ENCODE assay signal across 19 cellular contexts in the genomic region with DNA sequence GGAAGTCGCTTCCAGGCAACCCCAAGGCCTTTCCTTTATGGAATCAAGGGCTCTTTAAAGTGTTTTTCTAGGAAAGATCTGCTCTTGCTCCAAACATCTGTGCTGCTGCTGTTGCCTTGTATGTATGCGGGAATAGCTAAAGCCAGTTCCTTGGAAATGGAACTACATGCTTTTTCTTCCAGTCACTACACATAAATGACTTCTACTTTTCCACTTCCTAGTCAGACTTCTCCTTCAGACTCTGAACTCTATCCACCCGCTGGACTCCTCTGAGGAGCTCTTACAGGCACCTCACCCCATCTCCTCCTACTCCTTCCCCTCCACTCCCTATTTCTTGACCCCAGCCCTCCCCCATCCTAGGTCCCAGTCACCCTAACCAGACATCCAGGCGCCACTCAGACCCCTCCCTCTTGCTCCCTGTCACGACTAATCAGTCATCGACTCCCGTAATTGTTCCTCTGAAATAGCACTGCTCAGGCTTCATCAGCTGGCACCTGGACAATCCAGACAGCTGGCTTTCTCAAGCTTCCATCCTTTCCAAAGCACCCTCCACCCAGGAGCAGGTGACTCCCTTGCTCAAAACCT. TPM values are rescaled to one million over a fixed set of nuclear protein-coding genes. Genes with fewer than 3 reads are reported as not detected.
DNase-seq lines count a peak whose midpoint lies in the region; ATAC-seq and TF ChIP-seq lines count a peak whose summit lies in the region.
"Had no signal": no experiment of that assay in that cellular context is flagged by ENCODE, and none has a peak within 500 bp of the region (broad histone marks: within the 10 kb centered on the region; RNA-seq: fewer than 3 reads in every experiment).

No MANE protein-coding gene starts in this region.

- intact Hi-C loops in vagina (cut with DNase I), result no loop called here

- H3K9ac ChIP-seq in endodermal cell (ENCODE audit: extremely low read depth, low read length, poor library complexity, severe bottlenecking), result no peak overlapping the region

- TF ChIP-seq CTCF in vagina (IDR thresholded peaks at IDR 0.05), result no peak
- TF ChIP-seq CTCF in endodermal cell (conservative IDR thresholded peaks at IDR 0.05), result no peak

- no peaks in the 10 kb centered on the region for H3K27me3 Mint-ChIP-seq in activated T-cell treated with anti-CD3 and anti-CD28 coated beads, Interleukin-2, amount 50 U/mL, for 24 hours
- H3K27me3 Mint-ChIP-seq in endodermal cell (ENCODE audit: insufficient read depth), result peaks cover 6% of the 10 kb centered on the region
- H3K27me3 Mint-ChIP-seq: activated B cell treated with CpG ODN at 0.5 μM for 24 hours; stimulated activated naive B cell treated with anti-CD40 and anti-IgM and Interleukin-4, amounts not matched to agents 10 μg/mL and 1 μg/mL and 100 μg/mL, for 72 hours had no signal

- H3K36me3 ChIP-seq in vagina, result no peaks in the 10 kb centered on the region
- no peaks in the 10 kb centered on the region for H3K36me3 ChIP-seq in endodermal cell (ENCODE audit: control insufficient read depth, insufficient read depth, low read length)
- H3K36me3 ChIP-seq: esophagus squamous epithelium had no signal

- no peaks in the 10 kb centered on the region for H3K4me1 Mint-ChIP-seq in activated T-cell treated with anti-CD3 and anti-CD28 coated beads, Interleukin-2, amount 50 U/mL, for 24 hours (ENCODE audit: low read depth)
- peaks cover 12% of the 10 kb centered on the region for H3K4me1 Mint-ChIP-seq in endodermal cell
- H3K4me1 Mint-ChIP-seq: activated B cell treated with CpG ODN at 0.5 μM for 24 hours; activated naive CD8-positive, alpha-beta T cell treated with anti-CD3 and anti-CD28 coated beads, Interleukin-2, amount 10 ng/mL, durations not matched to agents 7 days and 5 days had no signal

- H3K36me3 Mint-ChIP-seq in activated T-cell treated with anti-CD3 and anti-CD28 coated beads, Interleukin-2, amount 50 U/mL, for 24 hours (ENCODE audit: low read depth), result no peaks in the 10 kb centered on the region
- no peaks in the 10 kb centered on the region for H3K36me3 Mint-ChIP-seq in endodermal cell (ENCODE audit: low read depth)
- H3K36me3 Mint-ChIP-seq: activated naive CD8-positive, alpha-beta T cell treated with anti-CD3 and anti-CD28 coated beads, Interleukin-2, amount 10 ng/mL, durations not matched to agents 7 days and 5 days; natural killer cell treated with Interleukin-12 subunit alpha and Interleukin-12 subunit beta and Interleukin-15 and Interleukin-18, amount 100 ng/mL, for 72 hours; stimulated activated naive B cell treated with anti-CD40 and anti-IgM and Interleukin-4, amounts not matched to agents 10 μg/mL and 1 μg/mL and 100 μg/mL, for 72 hours had no signal

- peak overlapping the region; percentile 47 for H3K27ac ChIP-seq in vagina
- H3K27ac ChIP-seq in endodermal cell (ENCODE audit: low read depth, low read length), result no peak overlapping the region
- H3K27ac ChIP-seq: A549 had no signal

- H3K4me1 ChIP-seq in vagina (peaks cover 11% of the 10 kb centered on the region), endodermal cell (ENCODE audit: control insufficient read depth, insufficient read depth, low read length) (no peaks in the 10 kb centered on the region)
- H3K4me1 ChIP-seq: A549 had no signal

- no peak for ATAC-seq in HG03039 (IDR thresholded peaks at IDR 0.05; ENCODE audit: unreplicated experiment)
- ATAC-seq: A549; natural killer cell treated with Interleukin-12 subunit alpha and Interleukin-12 subunit beta and Interleukin-15 and Interleukin-18, amount 100 ng/mL, for 72 hours; stimulated activated naive B cell treated with anti-CD40 and anti-IgM and Interleukin-4, amounts not matched to agents 10 μg/mL and 1 μg/mL and 100 μg/mL, for 72 hours had no signal

- H3K9me3 ChIP-seq in vagina, result no peaks in the 10 kb centered on the region
- H3K9me3 ChIP-seq in endodermal cell (ENCODE audit: control insufficient read depth, low read length), result no peaks in the 10 kb centered on the region
- H3K9me3 ChIP-seq: A549, esophagus squamous epithelium had no signal

- H3K27me3 ChIP-seq in vagina (no peaks in the 10 kb centered on the region), endodermal cell (ENCODE audit: control insufficient read depth, insufficient read depth, low read length, poor library complexity, severe bottlenecking) (no peaks in the 10 kb centered on the region)
- H3K27me3 ChIP-seq: esophagus squamous epithelium had no signal

- DNase-seq in NCI-H82 (lab: John Stamatoyannopoulos, UW) (peak; percentile 54), NCI-H82 treated with DMSO at 0.1 percent for 48 hours (lab: John Stamatoyannopoulos, UW; ENCODE audit: unreplicated experiment) (no peak), NCI-H1694 (lab: John Stamatoyannopoulos, UW) (peak; percentile 56), left kidney (ENCODE audit: low read depth, low spot score) (peak; percentile 80), vagina (ENCODE audit: extremely low spot score in 2 of 2) (no peak), endodermal cell (no peak)
- no peak for DNase-seq in activated T-cell treated with anti-CD3 and anti-CD28 coated beads, Interleukin-2, amount 50 U/mL, for 24 hours
- DNase-seq: activated B cell treated with CpG ODN at 0.5 μM for 24 hours; activated CD8-positive, alpha-beta memory T cell treated with anti-CD3 and anti-CD28 coated beads for 24 hours; activated naive CD8-positive, alpha-beta T cell treated with anti-CD3 and anti-CD28 coated beads, Interleukin-2, amount 10 ng/mL, durations not matched to agents 7 days and 5 days; esophagus squamous epithelium; head of caudate nucleus; NCI-H2081; NK-92 treated with Interleukin-12 subunit alpha and Interleukin-12 subunit beta, amount 100 ng/mL, for 24 hours; stimulated activated naive B cell treated with anti-CD40 and anti-IgM and Interleukin-4, amounts not matched to agents 10 μg/mL and 1 μg/mL and 100 μg/mL, for 72 hours had no signal

- 89 to 92% methylated on average over 6 to 7 of the region's 7 CpGs for WGBS in endodermal cell (ENCODE audit: insufficient coverage in 1 of 2, insufficient read length in 1 of 2), 2 experiments

- TF ChIP-seq POLR2A in vagina (IDR thresholded peaks at IDR 0.05), result no peak

- H3K4me3 Mint-ChIP-seq in activated T-cell treated with anti-CD3 and anti-CD28 coated beads, Interleukin-2, amount 50 U/mL, for 24 hours, result no peak overlapping the region
- H3K4me3 Mint-ChIP-seq in endodermal cell, result no peak overlapping the region
- H3K4me3 Mint-ChIP-seq: activated B cell treated with CpG ODN at 0.5 μM for 24 hours; activated naive CD8-positive, alpha-beta T cell treated with anti-CD3 and anti-CD28 coated beads, Interleukin-2, amount 10 ng/mL, durations not matched to agents 7 days and 5 days; activated T-helper 1 cell treated with anti-CD3 and anti-CD28 coated beads, Interleukin-12 subunit alpha, Interleukin-12 subunit beta, Interleukin-2, Interleukin-4 antibody, amounts not matched to agents 30 ng/mL and 10 ng/mL and 1 ng/mL, durations not matched to agents 14 hours and 24 hours and 36 hours; natural killer cell treated with Interleukin-12 subunit alpha and Interleukin-12 subunit beta and Interleukin-15 and Interleukin-18, amount 100 ng/mL, for 72 hours; stimulated activated naive B cell treated with anti-CD40 and anti-IgM and Interleukin-4, amounts not matched to agents 10 μg/mL and 1 μg/mL and 100 μg/mL, for 72 hours had no signal

- no peaks in the 10 kb centered on the region for H3K9me3 Mint-ChIP-seq in activated T-cell treated with anti-CD3 and anti-CD28 coated beads, Interleukin-2, amount 50 U/mL, for 24 hours
- peaks cover 18% of the 10 kb centered on the region for H3K9me3 Mint-ChIP-seq in endodermal cell
- H3K9me3 Mint-ChIP-seq: activated B cell treated with CpG ODN at 0.5 μM for 24 hours; activated naive CD8-positive, alpha-beta T cell treated with anti-CD3 and anti-CD28 coated beads, Interleukin-2, amount 10 ng/mL, durations not matched to agents 7 days and 5 days; activated T-helper 1 cell treated with anti-CD3 and anti-CD28 coated beads, Interleukin-12 subunit alpha, Interleukin-12 subunit beta, Interleukin-2, Interleukin-4 antibody, amounts not matched to agents 30 ng/mL and 10 ng/mL and 1 ng/mL, durations not matched to agents 14 hours and 24 hours and 36 hours; natural killer cell treated with Interleukin-12 subunit alpha and Interleukin-12 subunit beta and Interleukin-15 and Interleukin-18, amount 100 ng/mL, for 72 hours; stimulated activated naive B cell treated with anti-CD40 and anti-IgM and Interleukin-4, amounts not matched to agents 10 μg/mL and 1 μg/mL and 100 μg/mL, for 72 hours had no signal

- no peak overlapping the region for H3K4me3 ChIP-seq in vagina
- no peak overlapping the region for H3K4me3 ChIP-seq in endodermal cell (ENCODE audit: low read length)
- H3K4me3 ChIP-seq: A549, esophagus squamous epithelium had no signal

- H3K27ac Mint-ChIP-seq in activated T-cell treated with anti-CD3 and anti-CD28 coated beads, Interleukin-2, amount 50 U/mL, for 24 hours, result no peak overlapping the region
- no peak overlapping the region for H3K27ac Mint-ChIP-seq in endodermal cell
- H3K27ac Mint-ChIP-seq: activated B cell treated with CpG ODN at 0.5 μM for 24 hours; activated naive CD8-positive, alpha-beta T cell treated with anti-CD3 and anti-CD28 coated beads, Interleukin-2, amount 10 ng/mL, durations not matched to agents 7 days and 5 days; activated T-helper 1 cell treated with anti-CD3 and anti-CD28 coated beads, Interleukin-12 subunit alpha, Interleukin-12 subunit beta, Interleukin-2, Interleukin-4 antibody, amounts not matched to agents 30 ng/mL and 10 ng/mL and 1 ng/mL, durations not matched to agents 14 hours and 24 hours and 36 hours; natural killer cell treated with Interleukin-12 subunit alpha and Interleukin-12 subunit beta and Interleukin-15 and Interleukin-18, amount 100 ng/mL, for 72 hours; stimulated activated naive B cell treated with anti-CD40 and anti-IgM and Interleukin-4, amounts not matched to agents 10 μg/mL and 1 μg/mL and 100 μg/mL, for 72 hours had no signal

RNA-seq across cellular contexts. Expression of a gene that starts 15.0 kb away (rescaled TPM):
- total RNA-seq in vagina (37.3 TPM), endodermal cell (10 to 100 TPM; 38.3 to 52.7 TPM)
- 49.1 TPM for polyA plus RNA-seq in endodermal cell (2013, experiment 1 of 2)
- polyA plus RNA-seq in endodermal cell (2013, experiment 2 of 2), result 42.1 TPM

Comparison
In these comparisons a context has a peak if more than half of its experiments do, and no peak if none do; other contexts are left out.
1. DNase-seq: peak in NCI-H82 (single experiment), NCI-H1694 (single experiment) and left kidney (single experiment); none in NCI-H82 treated with DMSO at 0.1 percent for 48 hours (single experiment), vagina (0 of 2), activated T-cell treated with anti-CD3 and anti-CD28 coated beads, Interleukin-2, amount 50 U/mL, for 24 hours (single experiment) and endodermal cell (single experiment).